Comparison of ENCODE assay signal across 19 cellular contexts in genomic region chr2:238291550-238292281, GRCh38.
"Had no signal": no experiment of that assay in that cellular context is flagged by ENCODE, and none has a peak within 500 bp of the region (broad histone marks: within the 10 kb centered on the region; RNA-seq: fewer than 3 reads in every experiment).

No MANE protein-coding gene starts in this region.

- H3K27me3 ChIP-seq: body of pancreas, gastrocnemius medialis had no signal

- ATAC-seq: body of pancreas; gastrocnemius medialis; left cardiac atrium; lower lobe of right lung; naive thymus-derived CD4-positive, alpha-beta T cell; T-helper 17 cell had no signal

- H3K9me3 ChIP-seq: body of pancreas, gastrocnemius medialis, lower lobe of right lung, tibial artery had no signal

- H3K27ac ChIP-seq: cardiac muscle cell, gastrocnemius medialis, tibial artery had no signal

- H3K36me3 ChIP-seq: cardiac muscle cell, gastrocnemius medialis, lower lobe of right lung, tibial artery had no signal

- H3K4me3 ChIP-seq: body of pancreas, cardiac muscle cell, gastrocnemius medialis, lower lobe of right lung, tibial artery had no signal

- DNase-seq: activated CD4-positive, alpha-beta memory T cell treated with anti-CD3 and anti-CD28 coated beads for 36 hours; activated CD4-positive, alpha-beta T cell treated with anti-CD3 and anti-CD28 coated beads for 4 hours; activated CD4-positive, CD25-positive, alpha-beta regulatory T cell; activated naive CD4-positive, alpha-beta T cell treated with anti-CD3 and anti-CD28 coated beads for 36 hours; activated naive CD8-positive, alpha-beta T cell treated with anti-CD3 and anti-CD28 coated beads, Interleukin-2, amount 10 ng/mL, durations not matched to agents 7 days and 5 days; activated T-cell treated with anti-CD3 and anti-CD28 coated beads, Interleukin-2, amount 50 U/mL, for 48 hours; effector CD4-positive, alpha-beta T cell; gastrocnemius medialis; hippocampal formation; left cardiac atrium; lower lobe of right lung; naive thymus-derived CD4-positive, alpha-beta T cell; retina; stimulated activated CD4-positive, alpha-beta T cell treated with anti-CD3 and anti-CD28 coated beads, Interleukin-4, amount 100 ng/mL, for 24 hours; stimulated activated naive CD4-positive, alpha-beta T cell treated with Interleukin-2 at 50 U/mL for 16 hours; T-helper 17 cell; tibial artery had no signal
